ENCODE assay signal across 8 cellular contexts in genomic region chr6:33771342-33772113, GRCh38. TPM values are rescaled to one million over a fixed set of nuclear protein-coding genes. Genes with fewer than 3 reads are reported as not detected.
DNase-seq lines count a peak whose midpoint lies in the region; ATAC-seq and TF ChIP-seq lines count a peak whose summit lies in the region.

No MANE protein-coding gene starts in this region.

- 3 to 7% (median 4%) methylated on average over 42 to 43 of the region's 43 CpGs for WGBS in ovary, 3 donors

- H3K27ac Mint-ChIP-seq in activated naive CD4-positive, alpha-beta T cell treated with anti-CD3 and anti-CD28 coated beads, Interleukin-2, amount 10 ng/mL, durations not matched to agents 7 days and 5 days = peak overlapping the region; percentile 6
- peak overlapping the region; percentile 78 for H3K27ac Mint-ChIP-seq in glutamatergic neuron (ENCODE audit: unreplicated experiment)

- ATAC-seq in thoracic aorta (ENCODE audit: insufficient number of reproducible peaks, low FRiP score, low read depth) (peak; percentile 30), HG03175 (IDR thresholded peaks at IDR 0.05; ENCODE audit: unreplicated experiment) (no peak)

- no peak overlapping the region for H3K4me3 Mint-ChIP-seq in activated naive CD4-positive, alpha-beta T cell treated with anti-CD3 and anti-CD28 coated beads, Interleukin-2, amount 10 ng/mL, durations not matched to agents 7 days and 5 days
- no peak overlapping the region for H3K4me3 Mint-ChIP-seq in glutamatergic neuron (ENCODE audit: unreplicated experiment)

- H3K27me3 ChIP-seq in ovary = no peaks in the 10 kb centered on the region
- no peaks in the 10 kb centered on the region for H3K27me3 ChIP-seq in thoracic aorta (replicated peaks; ENCODE audit: insufficient read depth)

- TF ChIP-seq POLR2A in ovary (IDR thresholded peaks at IDR 0.05) = no peak

- peaks cover 6% of the 10 kb centered on the region for H3K4me1 Mint-ChIP-seq in activated naive CD4-positive, alpha-beta T cell treated with anti-CD3 and anti-CD28 coated beads, Interleukin-2, amount 10 ng/mL, durations not matched to agents 7 days and 5 days
- peaks cover 31% of the 10 kb centered on the region for H3K4me1 Mint-ChIP-seq in glutamatergic neuron (ENCODE audit: low read depth, unreplicated experiment)

- H3K27me3 Mint-ChIP-seq in activated naive CD4-positive, alpha-beta T cell treated with anti-CD3 and anti-CD28 coated beads, Interleukin-2, amount 10 ng/mL, durations not matched to agents 7 days and 5 days = peaks cover 32% of the 10 kb centered on the region
- no peaks in the 10 kb centered on the region for H3K27me3 Mint-ChIP-seq in glutamatergic neuron (ENCODE audit: unreplicated experiment)

- intact Hi-C loops in ovary (cut with DNase I) = loop anchor here in 2 of 4 donors (1.0 to 10.0 kb wide), 2 partner anchors 28 to 383 kb away; no protein-coding TSS in a partner anchor

- no peaks in the 10 kb centered on the region for H3K9me3 Mint-ChIP-seq in activated naive CD4-positive, alpha-beta T cell treated with anti-CD3 and anti-CD28 coated beads, Interleukin-2, amount 10 ng/mL, durations not matched to agents 7 days and 5 days
- H3K9me3 Mint-ChIP-seq in glutamatergic neuron (ENCODE audit: unreplicated experiment) = peaks cover 3% of the 10 kb centered on the region

- H3K4me1 ChIP-seq in ovary (ENCODE audit: insufficient read depth) (peaks cover 16% of the 10 kb centered on the region), thoracic aorta (ENCODE audit: control insufficient read depth in 1 of 2, low read depth in 2 of 2) (peaks cover 19 to 54% of the 10 kb centered on the region in 2 donors)

- DNase-seq in DMS153 (lab: John Stamatoyannopoulos, UW) (peak; percentile 70), HUDEP-2 (lab: John Stamatoyannopoulos, UW; ENCODE audit: unreplicated experiment in 76 of 76) (peak in 53 of 76 experiments; percentile 8 to 69 (median 35)), SHP77 treated with DMSO at 0.1 percent for 48 hours (lab: John Stamatoyannopoulos, UW) (peak; percentile 51), glutamatergic neuron (peak; percentile 87), ovary (peak; percentile 78 to 88 (median 80)), thoracic aorta (ENCODE audit: low spot score) (no peak)
- peak; percentile 70 for DNase-seq in activated naive CD4-positive, alpha-beta T cell treated with anti-CD3 and anti-CD28 coated beads, Interleukin-2, amount 10 ng/mL, durations not matched to agents 7 days and 5 days

- H3K9me3 ChIP-seq in ovary = no peaks in the 10 kb centered on the region
- H3K9me3 ChIP-seq in thoracic aorta = no peaks in the 10 kb centered on the region

- H3K27ac ChIP-seq in ovary = peak overlapping the region; percentile 52 to 76
- peak overlapping the region; percentile 83 to 85 for H3K27ac ChIP-seq in thoracic aorta

- H3K36me3 ChIP-seq in ovary (no peaks in the 10 kb centered on the region), thoracic aorta (peaks cover 31% of the 10 kb centered on the region)

- TF ChIP-seq CTCF in glutamatergic neuron (IDR thresholded peaks at IDR 0.05; ENCODE audit: partially characterized antibody, unreplicated experiment) (peak; percentile 96), ovary (IDR thresholded peaks at IDR 0.05) (peak; percentile 88 to 98 (median 91)), thoracic aorta (IDR thresholded peaks at IDR 0.05) (peak; percentile 96)

- TF ChIP-seq EP300 in ovary (IDR thresholded peaks at IDR 0.05) = no peak

- H3K4me3 ChIP-seq in ovary (no peak overlapping the region), thoracic aorta (peak overlapping the region; percentile 57)

- H3K36me3 Mint-ChIP-seq in activated naive CD4-positive, alpha-beta T cell treated with anti-CD3 and anti-CD28 coated beads, Interleukin-2, amount 10 ng/mL, durations not matched to agents 7 days and 5 days = peaks cover 20% of the 10 kb centered on the region
- H3K36me3 Mint-ChIP-seq in glutamatergic neuron (ENCODE audit: unreplicated experiment) = no peaks in the 10 kb centered on the region

- CTCF ChIA-PET in activated naive CD4-positive, alpha-beta T cell treated with anti-CD3 and anti-CD28 coated beads, Interleukin-2, amount 10 ng/mL, durations not matched to agents 7 days and 5 days (lab: Charles Lee) = interaction anchor here (0.8 to 16.2 kb wide), 27 partner anchors 7 to 383 kb away, joined by 3 to 167 read pairs (median 4); partner anchors contain the start of gene IP6K3

RNA-seq across cellular contexts. Expression of gene LEMD2, which starts 17.4 kb away (rescaled TPM):
- 82.4 TPM for total RNA-seq in glutamatergic neuron (ENCODE audit: unreplicated experiment)
- 10 to 100 TPM; 43.6 to 66.8 (median 56.7) TPM for total RNA-seq in ovary
- polyA plus RNA-seq in ovary = 10 to 100 TPM; 41.7 to 59.2 TPM
- 10 to 100 TPM; 57.4 to 77.2 TPM for total RNA-seq in thoracic aorta

RNA-seq across cellular contexts. Expression of gene IP6K3, which starts 24.8 kb away (rescaled TPM):
- total RNA-seq in glutamatergic neuron (ENCODE audit: unreplicated experiment) = 2.7 TPM
- total RNA-seq in ovary = 1 to 10 TPM in 1 of 7 donors, under 1 TPM in 4, not detected in 2; 0.24 to 1.1 (median 0.43) TPM
- polyA plus RNA-seq in ovary = under 1 TPM; 0.11 to 0.22 TPM
- under 1 TPM; 0.27 to 0.56 TPM for total RNA-seq in thoracic aorta

RNA-seq across cellular contexts. Expression of gene MLN, which starts 32.3 kb away (rescaled TPM):
- total RNA-seq in glutamatergic neuron (ENCODE audit: unreplicated experiment) = not detected
- total RNA-seq in ovary = not detected
- polyA plus RNA-seq in ovary = not detected
- total RNA-seq in thoracic aorta = not detected
